Comparison of ENCODE assay signal across 8 cellular contexts in the genomic region with DNA sequence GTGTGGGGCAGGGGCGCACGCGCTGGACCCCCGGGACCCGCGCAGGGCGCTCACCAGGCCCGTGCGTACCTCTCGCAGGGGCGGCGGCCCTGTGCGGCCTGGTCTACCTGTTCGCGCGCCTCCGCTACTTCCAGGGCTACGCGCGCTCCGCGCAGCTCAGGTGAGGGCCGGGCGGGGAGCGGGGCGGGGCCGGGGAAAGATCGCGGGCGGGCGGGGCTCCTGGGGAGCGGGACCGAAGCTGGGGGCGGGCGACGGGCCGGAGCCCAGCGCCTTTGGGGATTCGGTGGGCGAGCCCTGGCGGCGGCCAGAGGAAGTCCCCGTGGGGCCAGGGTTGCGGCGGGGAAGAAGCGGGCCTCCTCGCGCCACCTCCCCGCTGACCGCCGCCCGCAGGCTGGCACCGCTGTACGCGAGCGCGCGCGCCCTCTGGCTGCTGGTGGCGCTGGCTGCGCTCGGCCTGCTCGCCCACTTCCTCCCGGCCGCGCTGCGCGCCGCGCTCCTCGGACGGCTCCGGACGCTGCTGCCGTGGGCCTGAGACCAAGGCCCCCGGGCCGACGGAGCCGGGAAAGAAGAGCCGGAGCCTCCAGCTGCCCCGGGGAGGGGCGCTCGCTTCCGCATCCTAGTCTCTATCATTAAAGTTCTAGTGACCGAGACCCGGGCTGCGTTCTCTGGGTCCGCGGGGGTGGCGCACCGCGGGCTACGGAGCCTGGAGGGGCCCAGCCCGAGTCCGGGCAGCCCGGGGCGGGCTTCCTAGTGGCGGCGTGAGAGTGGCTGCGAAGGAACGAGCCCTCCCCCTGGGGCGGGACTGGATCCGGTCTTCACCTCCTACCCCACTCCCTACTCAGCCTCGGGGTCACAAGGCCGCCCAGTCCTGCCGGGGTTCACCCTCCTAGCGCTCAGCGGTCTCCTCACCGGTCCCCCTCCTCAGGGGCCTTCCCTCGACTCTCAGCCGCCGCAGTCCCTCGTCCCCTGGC. TPM values are rescaled to one million over a fixed set of nuclear protein-coding genes. Genes with fewer than 3 reads are reported as not detected.
DNase-seq lines count a peak whose midpoint lies in the region; ATAC-seq, FAIRE-seq and TF ChIP-seq lines count a peak whose summit lies in the region.

No MANE protein-coding gene starts in this region.

- H3K79me2 ChIP-seq in SK-N-SH (ENCODE audit: insufficient read depth) = 0 out of 2 replicates have a peak, but pooled peaks cover 4% of the 10 kb centered on the region

- H3K9me3 ChIP-seq in SK-N-SH (no peaks in the 10 kb centered on the region), adipocyte (ENCODE audit: control insufficient read depth, low read length) (no peaks in the 10 kb centered on the region), pancreas (no peaks in the 10 kb centered on the region)

- H3K36me3 ChIP-seq in SK-N-SH (replicated peaks in 1 of 2; ENCODE audit: control insufficient read depth in 1 of 2, insufficient read depth in 2 of 2, low read length in 1 of 2) = peaks cover 0 to 34% of the 10 kb centered on the region in 2 experiments
- H3K36me3 ChIP-seq in adipocyte (ENCODE audit: control insufficient read depth, insufficient read depth, low read length, severe bottlenecking) = peaks cover 34% of the 10 kb centered on the region
- peaks cover 0 to 29% (median 8%) of the 10 kb centered on the region in 3 donors for H3K36me3 ChIP-seq in pancreas

- POLR2A ChIA-PET in SK-N-SH (lab: Yijun Ruan, JAX) = interaction anchor here (1.5 to 1.9 kb wide), 2 partner anchors 9 to 23 kb away, joined by 4 to 6 read pairs; no protein-coding TSS in a partner anchor

- H3K9me2 ChIP-seq in SK-N-SH = no peaks in the 10 kb centered on the region

- H3K4me3 ChIP-seq in SK-N-SH (ENCODE audit: low read depth in 2 of 2, low read length in 1 of 2) (peak overlapping the region; percentile 57 to 59), adipocyte (ENCODE audit: low read length) (peak overlapping the region; percentile 79), pancreas (peak overlapping the region; percentile 69 to 86 (median 78))

- H3K4me1 ChIP-seq in SK-N-SH (ENCODE audit: control insufficient read depth in 1 of 2, insufficient read depth in 2 of 2, low read depth in 1 of 2, low read length in 1 of 2) = peaks cover 0 to 14% of the 10 kb centered on the region in 2 experiments; a peak in 1 of 4 replicates
- H3K4me1 ChIP-seq in adipocyte (ENCODE audit: control insufficient read depth, insufficient read depth, low read length) = peaks cover 14% of the 10 kb centered on the region
- peaks cover 5 to 12% (median 6%) of the 10 kb centered on the region in 3 donors for H3K4me1 ChIP-seq in pancreas

- CTCF ChIA-PET in SK-N-SH (lab: Yijun Ruan, JAX) = interaction anchor here (0.7 to 8.3 kb wide), 23 partner anchors 11 to 179 kb away, joined by 3 to 67 read pairs (median 4); a partner anchor contains a TSS

- peak; percentile 83 to 87 (median 86) for ATAC-seq in pancreas

- intact Hi-C loops in cardiac septum (cut with DNase I) = loop anchor here (1.0 to 5.0 kb wide), 2 partner anchors 32 to 99 kb away; a partner anchor contains a TSS
- intact Hi-C loops in pancreas (cut with DNase I) = loop anchor here in 1 of 3 donors (10.0 kb wide), 1 partner anchor 131 kb away; no protein-coding TSS in a partner anchor

- peak; percentile 63 for DNase-seq in GOT3 (lab: John Stamatoyannopoulos, UW)
- DNase-seq in Kasumi-1 (lab: John Stamatoyannopoulos, UW) = peak; percentile 44 to 47
- DNase-seq in SK-N-SH = peak; percentile 92
- DNase-seq in adipocyte (ENCODE audit: low read depth) = peak; percentile 93
- DNase-seq in cardiac septum (ENCODE audit: low spot score) = peak; percentile 92
- DNase-seq in pancreas = peak; percentile 81 to 93 (median 88)
- no peak for DNase-seq in cerebellar nuclear complex (lab: John Stamatoyannopoulos, UW)

- TF ChIP-seq CTCF in SK-N-SH (IDR thresholded peaks at IDR 0.05) (peak; percentile 61), pancreas (IDR thresholded peaks at IDR 0.05) (peak; percentile 63 to 79 (median 74))

- WGBS in SK-N-SH (ENCODE audit: low lambda C conversion rate) = 22% methylated on average over 21 of the region's 113 CpGs
- 1 to 2% methylated on average over 64 to 113 of the region's 113 CpGs for WGBS in pancreas, 2 donors

- H3F3A ChIP-seq in SK-N-SH (replicated peaks; ENCODE audit: insufficient read depth) = peaks cover 4% of the 10 kb centered on the region

- H3K9ac ChIP-seq in SK-N-SH (peak overlapping the region; percentile 64; the same call in 1 of the 2 replicates), adipocyte (ENCODE audit: low read length) (peak overlapping the region; percentile 85)

- no peak for TF ChIP-seq EP300 in SK-N-SH (IDR thresholded peaks at IDR 0.05; ENCODE audit: borderline replicate concordance in 1 of 2, low read depth in 1 of 2, low read length in 1 of 2)

- peak; percentile 59 for TF ChIP-seq RAD21 in SK-N-SH (IDR thresholded peaks at IDR 0.05; ENCODE audit: low read length)

- H3K27me3 ChIP-seq in SK-N-SH (ENCODE audit: insufficient read depth) (no peaks in the 10 kb centered on the region), adipocyte (replicated peaks; ENCODE audit: control insufficient read depth, insufficient read depth, low read length) (no peaks in the 10 kb centered on the region), pancreas (no peaks in the 10 kb centered on the region)

- H4K20me1 ChIP-seq in SK-N-SH (ENCODE audit: insufficient read depth) = no peaks in the 10 kb centered on the region

- no peak overlapping the region for H2AFZ ChIP-seq in SK-N-SH (ENCODE audit: low read depth)

- peak; percentile 13 for TF ChIP-seq POLR2A in GM10847 (IDR thresholded peaks at IDR 0.05; ENCODE audit: extremely low read depth, insufficient read length)

- H3K4me2 ChIP-seq in SK-N-SH = peak overlapping the region; percentile 83

- peak overlapping the region; percentile 36 to 43; a peak in 3 of 4 replicates for H3K27ac ChIP-seq in SK-N-SH (ENCODE audit: low read depth in 2 of 2, low read length in 1 of 2)
- peak overlapping the region; percentile 84 to 91 (median 90) for H3K27ac ChIP-seq in pancreas

- no peak for FAIRE-seq in pancreas (lab: Jason Lieb, UNC)

TF ChIP-seq in SK-N-SH, 30 proteins besides CTCF, POLR2A, EP300 and RAD21:
- no peak for TF ChIP-seq FOSL2 (IDR thresholded peaks at IDR 0.05; ENCODE audit: borderline replicate concordance, low read depth)
- TF ChIP-seq, protein P1, sequence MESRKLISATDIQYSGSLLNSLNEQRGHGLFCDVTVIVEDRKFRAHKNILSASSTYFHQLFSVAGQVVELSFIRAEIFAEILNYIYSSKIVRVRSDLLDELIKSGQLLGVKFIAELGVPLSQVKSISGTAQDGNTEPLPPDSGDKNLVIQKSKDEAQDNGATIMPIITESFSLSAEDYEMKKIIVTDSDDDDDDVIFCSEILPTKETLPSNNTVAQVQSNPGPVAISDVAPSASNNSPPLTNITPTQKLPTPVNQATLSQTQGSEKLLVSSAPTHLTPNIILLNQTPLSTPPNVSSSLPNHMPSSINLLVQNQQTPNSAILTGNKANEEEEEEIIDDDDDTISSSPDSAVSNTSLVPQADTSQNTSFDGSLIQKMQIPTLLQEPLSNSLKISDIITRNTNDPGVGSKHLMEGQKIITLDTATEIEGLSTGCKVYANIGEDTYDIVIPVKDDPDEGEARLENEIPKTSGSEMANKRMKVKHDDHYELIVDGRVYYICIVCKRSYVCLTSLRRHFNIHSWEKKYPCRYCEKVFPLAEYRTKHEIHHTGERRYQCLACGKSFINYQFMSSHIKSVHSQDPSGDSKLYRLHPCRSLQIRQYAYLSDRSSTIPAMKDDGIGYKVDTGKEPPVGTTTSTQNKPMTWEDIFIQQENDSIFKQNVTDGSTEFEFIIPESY (IDR thresholded peaks at IDR 0.05; ENCODE audit: borderline replicate concordance, low read depth) = no peak
- peak; percentile 9 for TF ChIP-seq CHD2 (IDR thresholded peaks at IDR 0.05; ENCODE audit: low read length, partially characterized antibody)
- TF ChIP-seq MEF2A (IDR thresholded peaks at IDR 0.05; ENCODE audit: borderline replicate concordance, low read depth) = 0 out of 2 replicates have a peak, but pooled peaks have one; percentile 7
- no peak for TF ChIP-seq YY1 (IDR thresholded peaks at IDR 0.05; ENCODE audit: low read depth)
- TF ChIP-seq, protein P2, sequence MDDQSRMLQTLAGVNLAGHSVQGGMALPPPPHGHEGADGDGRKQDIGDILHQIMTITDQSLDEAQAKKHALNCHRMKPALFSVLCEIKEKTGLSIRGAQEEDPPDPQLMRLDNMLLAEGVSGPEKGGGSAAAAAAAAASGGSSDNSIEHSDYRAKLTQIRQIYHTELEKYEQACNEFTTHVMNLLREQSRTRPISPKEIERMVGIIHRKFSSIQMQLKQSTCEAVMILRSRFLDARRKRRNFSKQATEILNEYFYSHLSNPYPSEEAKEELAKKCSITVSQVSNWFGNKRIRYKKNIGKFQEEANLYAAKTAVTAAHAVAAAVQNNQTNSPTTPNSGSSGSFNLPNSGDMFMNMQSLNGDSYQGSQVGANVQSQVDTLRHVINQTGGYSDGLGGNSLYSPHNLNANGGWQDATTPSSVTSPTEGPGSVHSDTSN (IDR thresholded peaks at IDR 0.05) = peak; percentile 25; the same call in 1 of the 2 replicates
- peak; percentile 68 for TF ChIP-seq SMC3 (IDR thresholded peaks at IDR 0.05; ENCODE audit: low read depth, low read length)
- TF ChIP-seq MXI1 (IDR thresholded peaks at IDR 0.05; ENCODE audit: low read depth, low read length) = peak; percentile 49; the same call in 1 of the 2 replicates
- TF ChIP-seq NRF1 (IDR thresholded peaks at IDR 0.05; ENCODE audit: low read depth, low read length) = 0 out of 2 replicates have a peak, but pooled peaks have one; percentile 19
- TF ChIP-seq POLR2AphosphoS5 (IDR thresholded peaks at IDR 0.05; ENCODE audit: low read depth, low read length) = peak; percentile 34

RNA-seq across cellular contexts. Expression of a gene that starts 2.4 kb away (rescaled TPM):
- polyA plus RNA-seq in SK-N-SH (2012; rRNA removed) (0.34 and 0.43 TPM in 2 replicates), pancreas (10 to 100 TPM in 1 of 2 donors, 1 to 10 TPM in 1; 4.2 to 10.9 TPM)
- polyA plus RNA-seq in SK-N-SH (2012; cell fraction: cytosol; rRNA removed) = 0.14 TPM in 1 of 2 replicates, not detected in the other
- 0.67 and 0.75 TPM in 2 replicates for polyA plus RNA-seq in SK-N-SH (2012; cell fraction: nucleus; rRNA removed)
- total RNA-seq in cardiac septum (12.8 TPM), pancreas (1 to 10 TPM; 1.1 to 8.7 (median 4.5) TPM)

RNA-seq across cellular contexts. Expression of a gene that starts 10.5 kb away (rescaled TPM):
- polyA plus RNA-seq in SK-N-SH (2012; rRNA removed) (174 and 190 TPM in 2 replicates), pancreas (10 to 100 TPM; 58.7 to 65.4 TPM)
- 120 and 170 TPM in 2 replicates for polyA plus RNA-seq in SK-N-SH (2012; cell fraction: cytosol; rRNA removed)
- 434 and 545 TPM in 2 replicates for polyA plus RNA-seq in SK-N-SH (2012; cell fraction: nucleus; rRNA removed)
- total RNA-seq in cardiac septum (160 TPM), pancreas (10 to 100 TPM; 33.7 to 97.5 (median 45.9) TPM)

RNA-seq across cellular contexts. Expression of a gene that starts 24.6 kb away (rescaled TPM):
- 181 and 185 TPM in 2 replicates for polyA plus RNA-seq in SK-N-SH (2012; rRNA removed)
- polyA plus RNA-seq in SK-N-SH (2012; cell fraction: cytosol; rRNA removed) = 98.5 and 121 TPM in 2 replicates
- 413 and 442 TPM in 2 replicates for polyA plus RNA-seq in SK-N-SH (2012; cell fraction: nucleus; rRNA removed)
- total RNA-seq in cardiac septum = 372 TPM
- total RNA-seq in pancreas = 100 to 1,000 TPM; 159 to 261 (median 228) TPM
- polyA plus RNA-seq in pancreas = 100 to 1,000 TPM; 125 to 166 TPM

Comparison
In these comparisons a context has a peak if more than half of its experiments do, and no peak if none do; other contexts are left out.
1. DNase-seq: peak in GOT3 (single experiment), Kasumi-1 (2 of 2), SK-N-SH (single experiment), adipocyte (single experiment), cardiac septum (single experiment) and pancreas (6 of 6); none in cerebellar nuclear complex (0 of 2).
2. Peak in every context shown above with its lines, with median percentiles within 50 percentile points of each other: H3K4me3 ChIP-seq.